ENCODE assay signal across 12 cellular contexts in genomic region chr1:94322696-94323095, GRCh38.
DNase-seq lines count a peak whose midpoint lies in the region; ATAC-seq and TF ChIP-seq lines count a peak whose summit lies in the region.
"Had no signal": no experiment of that assay in that cellular context is flagged by ENCODE, and none has a peak within 500 bp of the region (broad histone marks: within the 10 kb centered on the region; RNA-seq: fewer than 3 reads in every experiment).

No MANE protein-coding gene starts in this region.

- TF ChIP-seq POLR2A in IMR-90 (IDR thresholded peaks at IDR 0.05; ENCODE audit: low read depth, low read length), result no peak

- peak overlapping the region; percentile 71 for H4K91ac ChIP-seq in IMR-90 (ENCODE audit: insufficient read depth, low read depth, low read length)

- no peaks in the 10 kb centered on the region for H4K20me1 ChIP-seq in IMR-90 (ENCODE audit: insufficient read depth, low read length)

- H3K9me3 ChIP-seq in IMR-90 (ENCODE audit: control insufficient read depth, insufficient read depth, low read length), result no peaks in the 10 kb centered on the region
- H3K9me3 ChIP-seq in mesodermal cell (ENCODE audit: control insufficient read depth, low read length), result no peaks in the 10 kb centered on the region
- H3K9me3 ChIP-seq in tibial artery, result no peaks in the 10 kb centered on the region

- peak overlapping the region; percentile 88 for H2AK5ac ChIP-seq in IMR-90 (ENCODE audit: low read depth, low read length)

- H3K27ac ChIP-seq in C4-2B (peak overlapping the region; percentile 86), IMR-90 (ENCODE audit: insufficient read depth, low read length) (no peak overlapping the region), mesodermal cell (ENCODE audit: low read depth, low read length, severe bottlenecking) (peak overlapping the region; percentile 49), tibial artery (peak overlapping the region in 1 of 2 donors; percentile 60)

- ATAC-seq in IMR-90 (ENCODE audit: low read depth) (no peak), HG03159 (IDR thresholded peaks at IDR 0.05; ENCODE audit: unreplicated experiment) (no peak)

- peaks cover 0 to 7% of the 10 kb centered on the region in 2 experiments; a peak in 1 of 4 replicates for H3K79me1 ChIP-seq in IMR-90 (ENCODE audit: low read depth in 1 of 2, low read length in 2 of 2)

- intact Hi-C loops in IMR-90 (cut with micrococcal nuclease), result no loop called here
- intact Hi-C loops in tibial artery (cut with DNase I; ENCODE audit: low total_unique reads), result no loop called here

- H2AK9ac ChIP-seq in IMR-90 (replicated peaks; ENCODE audit: low read depth, low read length, poor library complexity), result peak overlapping the region; percentile 47

- H3K4ac ChIP-seq in IMR-90 (ENCODE audit: low read depth, low read length), result peak overlapping the region; percentile 68

- H2BK120ac ChIP-seq in IMR-90 (ENCODE audit: low read depth, low read length), result peak overlapping the region; percentile 97

- dilution Hi-C loops in IMR-90 (cut with HindIII; ENCODE audit: low sequenced_read_pairs, unreplicated experiment), result no loop called here

- peak overlapping the region; percentile 64; the same call in 1 of the 2 replicates for H3K23ac ChIP-seq in IMR-90 (ENCODE audit: low read depth, low read length)

- H3K27ac Mint-ChIP-seq in chondrocyte (ENCODE audit: unreplicated experiment), result peak overlapping the region; percentile 69
- H3K27ac Mint-ChIP-seq: activated naive CD8-positive, alpha-beta T cell had no signal

- no CpG with 5 or more reads among the region's 5 CpGs for WGBS in IMR-90 (ENCODE audit: extremely low coverage in 2 of 2, insufficient read length in 1 of 2), 2 experiments
- WGBS in mesodermal cell (ENCODE audit: insufficient coverage in 2 of 2), 2 experiments, result 49 to 62% methylated on average over 3 to 5 of the region's 5 CpGs

- no peak overlapping the region for H3K4me3 Mint-ChIP-seq in chondrocyte (ENCODE audit: unreplicated experiment)
- H3K4me3 Mint-ChIP-seq: activated naive CD8-positive, alpha-beta T cell had no signal

- peak overlapping the region; percentile 87 to 94; a peak in 3 of 4 replicates for H4K8ac ChIP-seq in IMR-90 (ENCODE audit: low read depth in 2 of 2, low read length in 2 of 2)

- in situ Hi-C loops in IMR-90 (cut with MboI; ENCODE audit: low sequenced_read_pairs), result no loop called here

- peaks cover 30% of the 10 kb centered on the region for H3K4me1 ChIP-seq in IMR-90 (ENCODE audit: control insufficient read depth, insufficient read depth, low read length)
- H3K4me1 ChIP-seq in mesodermal cell (ENCODE audit: control insufficient read depth, insufficient read depth, low read length, poor library complexity, severe bottlenecking), result peaks cover 76% of the 10 kb centered on the region
- peaks cover 0 to 73% (median 41%) of the 10 kb centered on the region in 4 donors for H3K4me1 ChIP-seq in tibial artery

- TF ChIP-seq RAD21 in IMR-90 (IDR thresholded peaks at IDR 0.05; ENCODE audit: low read length), result no peak

- H3K9me3 Mint-ChIP-seq in chondrocyte (ENCODE audit: low read depth), result no peaks in the 10 kb centered on the region

- no TSS peak for BruUV-seq in IMR-90 (replicated peaks; lab: Mats Ljungman, UMichigan)

- H3K9ac ChIP-seq in IMR-90 (ENCODE audit: low read depth, low read length), result no peak overlapping the region

- peak overlapping the region; percentile 80 for H3K14ac ChIP-seq in IMR-90 (replicated peaks; ENCODE audit: low read depth, low read length)

- H2AFZ ChIP-seq in IMR-90 (replicated peaks; ENCODE audit: low read length, poor library complexity), result peak overlapping the region; percentile 64

- TF ChIP-seq CTCF in C4-2B (conservative IDR thresholded peaks at IDR 0.05), result no peak
- no peak for TF ChIP-seq CTCF in IMR-90 (conservative IDR thresholded peaks at IDR 0.05; ENCODE audit: low read depth, low read length)
- TF ChIP-seq CTCF in chondrocyte (IDR thresholded peaks at IDR 0.05), result no peak
- TF ChIP-seq CTCF in tibial artery (IDR thresholded peaks at IDR 0.05), result no peak

- H3K27me3 ChIP-seq in IMR-90 (ENCODE audit: control insufficient read depth, insufficient read depth, low read length) (no peaks in the 10 kb centered on the region), tibial artery (no peaks in the 10 kb centered on the region)

- H3K27me3 Mint-ChIP-seq in chondrocyte (ENCODE audit: low read depth), result no peaks in the 10 kb centered on the region

- H3K4me3 ChIP-seq in IMR-90 (ENCODE audit: insufficient read depth, low read depth, low read length), result no peak overlapping the region
- H3K4me3 ChIP-seq in mesodermal cell (ENCODE audit: extremely low read depth, insufficient read depth, low read length, poor library complexity, severe bottlenecking), result no peak overlapping the region
- H3K4me3 ChIP-seq in tibial artery, result no peak overlapping the region

- H2BK5ac ChIP-seq in IMR-90 (ENCODE audit: low read depth, low read length, poor library complexity, severe bottlenecking), result peak overlapping the region; percentile 67

- H3K36me3 ChIP-seq in IMR-90 (ENCODE audit: control insufficient read depth, insufficient read depth, low read length) (no peaks in the 10 kb centered on the region), mesodermal cell (ENCODE audit: control insufficient read depth, insufficient read depth, low read length) (no peaks in the 10 kb centered on the region), tibial artery (no peaks in the 10 kb centered on the region)

- DNase-seq in IMR-90 (no peak), chondrocyte (ENCODE audit: low spot score) (no peak), nucleus accumbens (lab: John Stamatoyannopoulos, UW) (no peak), tibial artery (no peak)
- DNase-seq in activated CD8-positive, alpha-beta memory T cell treated with anti-CD3 and anti-CD28 coated beads, Interleukin-2, amount 50 U/mL, for 4 hours, result no peak
- DNase-seq: activated CD8-positive, alpha-beta memory T cell treated with anti-CD3 and anti-CD28 coated beads for 24 hours; NCI-H2107; stimulated activated CD4-positive, alpha-beta T cell treated with anti-CD3 and anti-CD28 coated beads, Interleukin-12 subunit alpha, Interleukin-12 subunit beta, amount 100 ng/mL, for 4 hours had no signal

- POLR2A ChIA-PET in IMR-90 (lab: Charles Lee; ENCODE audit: unreplicated experiment), result no interaction called here

- H3K4me1 Mint-ChIP-seq in chondrocyte (ENCODE audit: low read depth), result peaks cover 71% of the 10 kb centered on the region

- H4K5ac ChIP-seq in IMR-90 (ENCODE audit: low read depth, low read length), result peak overlapping the region; percentile 38; the same call in 1 of the 2 replicates

- CTCF ChIA-PET in IMR-90 (lab: Yijun Ruan, JAX), result no interaction called here

- peak overlapping the region; percentile 97; the same call in 2 of the 3 replicates for H2BK15ac ChIP-seq in IMR-90 (ENCODE audit: low read depth, low read length)

- no peak overlapping the region for H3K4me2 ChIP-seq in IMR-90 (ENCODE audit: low read depth, low read length)

- peak overlapping the region; percentile 79 for H2BK20ac ChIP-seq in IMR-90 (ENCODE audit: low read depth, low read length)

- H3K36me3 Mint-ChIP-seq in chondrocyte (ENCODE audit: low read depth), result no peaks in the 10 kb centered on the region
- H3K36me3 Mint-ChIP-seq: activated naive CD8-positive, alpha-beta T cell had no signal

- H3K56ac ChIP-seq in IMR-90 (ENCODE audit: extremely low read depth, insufficient read depth, low read length), result no peak overlapping the region

- peak overlapping the region; percentile 24; the same call in 1 of the 2 replicates for H3K18ac ChIP-seq in IMR-90 (ENCODE audit: low read depth, low read length)

- H3K9me1 ChIP-seq in IMR-90 (ENCODE audit: insufficient read depth, low read length), result peaks cover 19% of the 10 kb centered on the region

TF ChIP-seq in IMR-90, 13 proteins besides CTCF, POLR2A, EP300 and RAD21:
- TF ChIP-seq FOS (IDR thresholded peaks at IDR 0.05; ENCODE audit: low read depth, low read length), result no peak
- TF ChIP-seq NFE2L2 (IDR thresholded peaks at IDR 0.05; ENCODE audit: low read depth, low read length), result no peak
- no peak for TF ChIP-seq MXI1 (IDR thresholded peaks at IDR 0.05; ENCODE audit: borderline replicate concordance, low read depth, low read length)
- TF ChIP-seq CEBPB (IDR thresholded peaks at IDR 0.05; ENCODE audit: low read depth, low read length), result no peak
- TF ChIP-seq, protein P1, sequence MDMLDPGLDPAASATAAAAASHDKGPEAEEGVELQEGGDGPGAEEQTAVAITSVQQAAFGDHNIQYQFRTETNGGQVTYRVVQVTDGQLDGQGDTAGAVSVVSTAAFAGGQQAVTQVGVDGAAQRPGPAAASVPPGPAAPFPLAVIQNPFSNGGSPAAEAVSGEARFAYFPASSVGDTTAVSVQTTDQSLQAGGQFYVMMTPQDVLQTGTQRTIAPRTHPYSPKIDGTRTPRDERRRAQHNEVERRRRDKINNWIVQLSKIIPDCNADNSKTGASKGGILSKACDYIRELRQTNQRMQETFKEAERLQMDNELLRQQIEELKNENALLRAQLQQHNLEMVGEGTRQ (IDR thresholded peaks at IDR 0.05; ENCODE audit: low read depth, low read length), result no peak
